12 cellular contexts compared by ENCODE assay signal in the genomic region with DNA sequence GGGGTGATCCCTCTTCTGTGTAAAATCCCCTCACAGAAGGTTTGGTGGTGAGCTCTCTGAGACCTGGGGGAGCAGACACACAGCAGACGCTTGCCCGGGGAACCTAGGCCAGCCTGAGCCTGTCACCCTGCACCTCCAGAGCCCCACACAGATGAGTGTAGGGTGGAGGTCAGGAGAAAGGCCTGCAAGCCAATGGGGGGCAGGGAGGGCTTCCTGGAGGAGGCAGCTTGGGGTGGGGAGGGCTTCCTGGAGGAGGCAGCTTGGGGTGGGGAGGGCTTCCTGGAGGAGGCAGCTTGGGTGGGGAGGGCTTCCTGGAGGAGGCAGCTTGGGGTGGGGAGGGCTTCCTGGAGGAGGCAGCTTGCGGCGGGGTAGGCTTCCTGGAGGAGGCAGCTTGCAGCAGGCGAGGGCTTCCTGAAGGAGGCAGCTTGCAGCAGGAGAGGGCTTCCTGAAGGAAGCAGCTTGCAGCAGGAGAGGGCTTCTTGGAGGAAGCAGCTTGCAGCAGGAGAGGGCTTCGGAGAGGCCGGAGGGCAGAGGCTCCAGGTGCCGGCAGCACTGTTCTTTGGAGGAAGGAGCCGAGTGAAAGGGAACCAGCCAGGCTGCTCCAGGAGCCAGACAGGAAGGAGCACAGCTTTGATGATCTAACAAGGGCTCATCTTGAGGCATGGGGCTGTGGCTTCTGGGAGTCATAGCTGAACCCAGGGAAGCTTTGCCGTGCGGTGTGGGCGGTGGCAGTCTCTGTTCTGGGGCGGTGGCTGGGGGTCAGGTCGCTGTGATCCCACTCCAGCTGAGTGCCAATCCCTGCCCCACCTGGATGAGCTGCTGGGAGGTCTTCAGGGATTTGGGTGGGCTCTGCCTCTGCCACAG.
A peak's percentile ranks its signal among the peaks of the same experiment; 100 is the strongest.
DNase-seq lines count a peak whose midpoint lies in the region; ATAC-seq, FAIRE-seq and TF ChIP-seq lines count a peak whose summit lies in the region.
"Had no signal": no experiment of that assay in that cellular context is flagged by ENCODE, and none has a peak within 500 bp of the region (broad histone marks: within the 10 kb centered on the region; RNA-seq: fewer than 3 reads in every experiment).

No MANE protein-coding gene starts in this region.

- POLR2A ChIA-PET in AG04450 (lab: Yijun Ruan, JAX) (interaction anchor here (0.9 kb wide), 1 partner anchor 33 kb away, joined by 3 read pairs; no protein-coding TSS in a partner anchor), T-cell (lab: Charles Lee) (no interaction called here)

- no peaks in the 10 kb centered on the region for H3K27me3 Mint-ChIP-seq in activated T-helper 17 cell treated with anti-CD3 and anti-CD28 coated beads, Interleukin-2, amount 50 U/mL, for 72 hours
- peaks cover 3 to 30% of the 10 kb centered on the region in 2 donors for H3K27me3 Mint-ChIP-seq in T-cell

- H3K4me1 Mint-ChIP-seq in activated T-helper 17 cell treated with anti-CD3 and anti-CD28 coated beads, Interleukin-2, amount 50 U/mL, for 72 hours = no peaks in the 10 kb centered on the region
- H3K4me1 Mint-ChIP-seq in T-cell = no peaks in the 10 kb centered on the region

- peaks cover 43% of the 10 kb centered on the region for H3K4me1 ChIP-seq in keratinocyte (ENCODE audit: control insufficient read depth, extremely low read depth, insufficient read depth, low read length)

- H2AFZ ChIP-seq in keratinocyte (ENCODE audit: control insufficient read depth, low read length) = no peak overlapping the region

- H3K9me3 ChIP-seq in AG04450 (ENCODE audit: control insufficient read depth, insufficient read depth, low read length) (peaks cover 12% of the 10 kb centered on the region), keratinocyte (ENCODE audit: control insufficient read depth, low read depth, low read length) (no peaks in the 10 kb centered on the region)

- peak; percentile 86 for FAIRE-seq in keratinocyte (lab: Jason Lieb, UNC)

- peak overlapping the region; percentile 59 for H3K9ac ChIP-seq in keratinocyte (ENCODE audit: control insufficient read depth, extremely low read depth, insufficient read depth, low read length)

- DNase-seq in AG04450 (ENCODE audit: low read depth, low spot score) (no peak), EH (ENCODE audit: low read depth) (peak; percentile 68), keratinocyte (ENCODE audit: low read depth, low spot score) (peak; percentile 55), middle frontal gyrus (ENCODE audit: extremely low spot score, low spot score) (no peak), T-cell (no peak)
- DNase-seq: KBM-7; naive thymus-derived CD4-positive, alpha-beta T cell; NCI-H2029 treated with DMSO at 0.1 percent for 48 hours; stimulated activated CD8-positive, alpha-beta memory T cell treated with anti-CD3 and anti-CD28 coated beads, Interleukin-4, amount 100 ng/mL, for 48 hours had no signal

- H3K9me1 ChIP-seq in keratinocyte (ENCODE audit: control insufficient read depth, extremely low read depth, insufficient read depth, low read length) = no peaks in the 10 kb centered on the region

- H3K36me3 Mint-ChIP-seq in activated T-helper 17 cell treated with anti-CD3 and anti-CD28 coated beads, Interleukin-2, amount 50 U/mL, for 72 hours (ENCODE audit: low read depth) = no peaks in the 10 kb centered on the region
- no peaks in the 10 kb centered on the region for H3K36me3 Mint-ChIP-seq in T-cell
- H3K36me3 Mint-ChIP-seq: naive thymus-derived CD4-positive, alpha-beta T cell had no signal

- CTCF ChIA-PET in AG04450 (lab: Charles Lee) = no interaction called here
- CTCF ChIA-PET in T-cell (lab: Charles Lee) = no interaction called here

- no peak overlapping the region for H3K4me3 Mint-ChIP-seq in activated T-helper 17 cell treated with anti-CD3 and anti-CD28 coated beads, Interleukin-2, amount 50 U/mL, for 72 hours
- H3K4me3 Mint-ChIP-seq in T-cell = no peak overlapping the region
- H3K4me3 Mint-ChIP-seq: naive thymus-derived CD4-positive, alpha-beta T cell had no signal

- peak overlapping the region; percentile 31 for H3K27ac ChIP-seq in AG04450 (ENCODE audit: low read depth, low read length)
- H3K27ac ChIP-seq in keratinocyte (ENCODE audit: control insufficient read depth, insufficient read depth, low read length) = peak overlapping the region; percentile 73

- H3K79me2 ChIP-seq in keratinocyte (ENCODE audit: control insufficient read depth, insufficient read depth, low read length) = no peaks in the 10 kb centered on the region

- dilution Hi-C loops in keratinocyte (cut with MboI; ENCODE audit: extremely low pct_ligation_motif_present, low sequenced_read_pairs) = no loop called here

- no peaks in the 10 kb centered on the region for H4K20me1 ChIP-seq in keratinocyte (ENCODE audit: control insufficient read depth, extremely low read depth, insufficient read depth, low read length)

- H3K4me2 ChIP-seq in keratinocyte (ENCODE audit: control insufficient read depth, extremely low read depth, insufficient read depth, low read depth, low read length) = peak overlapping the region; percentile 67

- no peaks in the 10 kb centered on the region for H3K9me3 Mint-ChIP-seq in activated T-helper 17 cell treated with anti-CD3 and anti-CD28 coated beads, Interleukin-2, amount 50 U/mL, for 72 hours
- H3K9me3 Mint-ChIP-seq in T-cell = no peaks in the 10 kb centered on the region

- no peaks in the 10 kb centered on the region for H3K27me3 ChIP-seq in AG04450 (ENCODE audit: control insufficient read depth, insufficient read depth, low read length)
- H3K27me3 ChIP-seq in keratinocyte (ENCODE audit: control insufficient read depth, extremely low read depth, insufficient read depth, low read length) = peaks cover 3% of the 10 kb centered on the region

- H3K4me3 ChIP-seq in AG04450 (ENCODE audit: low read depth, low read length) = no peak overlapping the region
- no peak overlapping the region for H3K4me3 ChIP-seq in keratinocyte (ENCODE audit: control insufficient read depth in 2 of 3, extremely low read depth in 1 of 3, insufficient read depth in 2 of 3, low read depth in 1 of 3, low read length in 3 of 3)

- no peak for TF ChIP-seq CTCF in AG04450 (IDR thresholded peaks at IDR 0.05; ENCODE audit: low read depth, low read length)
- no peak for TF ChIP-seq CTCF in keratinocyte (optimal IDR thresholded peaks at IDR 0.05 in 1 of 3, IDR thresholded peaks at IDR 0.05 in 1 of 3, conservative IDR thresholded peaks at IDR 0.05 in 1 of 3; ENCODE audit: extremely low read depth in 1 of 3, insufficient read depth in 2 of 3, low read length in 3 of 3)

- peak; percentile 80 for ATAC-seq in activated T-helper 17 cell treated with anti-CD3 and anti-CD28 coated beads, Interleukin-2, amount 50 U/mL, for 72 hours (replicated peaks)
- no peak for ATAC-seq in GM21423 (IDR thresholded peaks at IDR 0.05; ENCODE audit: unreplicated experiment)
- no peak for ATAC-seq in HG03460 (IDR thresholded peaks at IDR 0.05; ENCODE audit: unreplicated experiment)
- no peak for ATAC-seq in T-cell (replicated peaks in 1 of 4)
- ATAC-seq: naive thymus-derived CD4-positive, alpha-beta T cell had no signal

- no peaks in the 10 kb centered on the region for H3K36me3 ChIP-seq in keratinocyte (ENCODE audit: control insufficient read depth in 2 of 2, extremely low read depth in 1 of 2, insufficient read depth in 2 of 2, low read length in 2 of 2)

- H3K27ac Mint-ChIP-seq in activated T-helper 17 cell treated with anti-CD3 and anti-CD28 coated beads, Interleukin-2, amount 50 U/mL, for 72 hours = no peak overlapping the region
- no peak overlapping the region for H3K27ac Mint-ChIP-seq in T-cell
- H3K27ac Mint-ChIP-seq: naive thymus-derived CD4-positive, alpha-beta T cell had no signal

Comparison
In these comparisons a context has a peak if more than half of its experiments do, and no peak if none do; other contexts are left out.
1. DNase-seq: peak in EH (single experiment) and keratinocyte (single experiment); none in AG04450 (single experiment), middle frontal gyrus (single experiment) and T-cell (0 of 34).